ENCODE assay signal across 19 cellular contexts in the genomic region with DNA sequence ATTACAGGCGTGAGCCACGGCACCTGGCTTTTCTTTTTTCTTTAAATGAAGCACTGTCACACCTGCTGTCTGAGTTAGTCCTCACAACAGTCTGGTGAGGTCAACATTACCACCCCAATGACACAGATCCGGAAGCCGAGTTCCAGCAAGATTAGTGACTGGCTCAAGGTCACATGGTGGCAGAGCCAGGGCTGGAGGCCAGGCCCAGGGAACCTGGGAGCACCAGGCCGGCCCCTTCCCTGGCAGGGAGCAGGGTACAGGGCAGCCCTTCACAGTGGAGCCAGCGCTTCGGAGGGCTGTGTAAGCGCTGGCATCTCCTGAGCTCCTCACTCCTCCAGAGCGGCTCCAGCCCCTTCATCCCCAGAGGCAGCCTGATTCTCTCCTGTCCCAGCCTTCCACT.
DNase-seq lines count a peak whose midpoint lies in the region; ATAC-seq, FAIRE-seq and TF ChIP-seq lines count a peak whose summit lies in the region.
"Had no signal": no experiment of that assay in that cellular context is flagged by ENCODE, and none has a peak within 500 bp of the region (broad histone marks: within the 10 kb centered on the region; RNA-seq: fewer than 3 reads in every experiment).

No MANE protein-coding gene starts in this region.

- H3K36me3 Mint-ChIP-seq in CD14-positive monocyte = no peaks in the 10 kb centered on the region

- 47 to 50% methylated on average over 9 of the region's 9 CpGs for WGBS in pancreas, 2 donors

- H3K4me3 ChIP-seq in BLaER1 treated with 17β-estradiol and CSF1 and Interleukin-3, amounts not matched to agents 10 nM and 100 nM = no peak overlapping the region
- no peak overlapping the region for H3K4me3 ChIP-seq in WERI-Rb-1 (ENCODE audit: low read depth, low read length)
- no peak overlapping the region for H3K4me3 ChIP-seq in pancreas
- no peak overlapping the region for H3K4me3 ChIP-seq in vagina
- H3K4me3 ChIP-seq: GM23338 had no signal

- H3K9ac ChIP-seq in BLaER1 treated with 17β-estradiol and CSF1 and Interleukin-3, amounts not matched to agents 10 nM and 100 nM = peak overlapping the region in 4 of 11 experiments; percentile 43 to 70 (median 62); a peak in 5 of 22 replicates
- H3K9ac ChIP-seq: SK-N-SH had no signal

- H3K36me3 ChIP-seq in BLaER1 treated with 17β-estradiol and CSF1 and Interleukin-3, amounts not matched to agents 10 nM and 100 nM = no peaks in the 10 kb centered on the region
- H3K36me3 ChIP-seq in WERI-Rb-1 = no peaks in the 10 kb centered on the region
- no peaks in the 10 kb centered on the region for H3K36me3 ChIP-seq in pancreas
- H3K36me3 ChIP-seq in vagina = no peaks in the 10 kb centered on the region

- no peak overlapping the region for H3K4me3 Mint-ChIP-seq in CD14-positive monocyte
- H3K4me3 Mint-ChIP-seq: GM23338 had no signal

- H3K27me3 Mint-ChIP-seq in CD14-positive monocyte (ENCODE audit: low read depth in 3 of 3) = peaks cover 0 to 4% (median 3%) of the 10 kb centered on the region in 3 donors

- TF ChIP-seq CTCF in WERI-Rb-1 (IDR thresholded peaks at IDR 0.05; ENCODE audit: low read depth, low read length) (no peak), pancreas (IDR thresholded peaks at IDR 0.05) (no peak), vagina (IDR thresholded peaks at IDR 0.05) (no peak), CD14-positive monocyte (IDR thresholded peaks at IDR 0.05) (no peak)

- H3K9me3 ChIP-seq in BLaER1 treated with 17β-estradiol and CSF1 and Interleukin-3, amounts not matched to agents 10 nM and 100 nM (replicated peaks in 1 of 11) = no peaks in the 10 kb centered on the region
- H3K9me3 ChIP-seq in WERI-Rb-1 (ENCODE audit: severe bottlenecking) (no peaks in the 10 kb centered on the region), pancreas (no peaks in the 10 kb centered on the region), vagina (no peaks in the 10 kb centered on the region)
- H3K9me3 ChIP-seq: SK-N-SH had no signal

- peak overlapping the region in 7 of 11 experiments; percentile 64 to 73 (median 70); a peak in 7 of 22 replicates for H3K27ac ChIP-seq in BLaER1 treated with 17β-estradiol and CSF1 and Interleukin-3, amounts not matched to agents 10 nM and 100 nM
- H3K27ac ChIP-seq in WERI-Rb-1 = peak overlapping the region; percentile 36
- peak overlapping the region; percentile 42 to 62 (median 50) for H3K27ac ChIP-seq in pancreas
- no peak overlapping the region for H3K27ac ChIP-seq in vagina

- peaks cover 10% of the 10 kb centered on the region for H3K4me1 Mint-ChIP-seq in CD14-positive monocyte

- H3K4me1 ChIP-seq in BLaER1 treated with 17β-estradiol and CSF1 and Interleukin-3, amounts not matched to agents 10 nM and 100 nM = peaks cover 48 to 88% (median 79%) of the 10 kb centered on the region in 10 experiments
- H3K4me1 ChIP-seq in pancreas (no peaks in the 10 kb centered on the region), vagina (no peaks in the 10 kb centered on the region)

- no peak for FAIRE-seq in pancreas (lab: Jason Lieb, UNC)
- FAIRE-seq: GM19239 had no signal

- H4K20me1 ChIP-seq in BLaER1 treated with 17β-estradiol and CSF1 and Interleukin-3, amounts not matched to agents 10 nM and 100 nM = no peaks in the 10 kb centered on the region

- peak; percentile 88 for ATAC-seq in left ventricle myocardium superior
- ATAC-seq in pancreas = peak; percentile 87 to 98 (median 96)
- ATAC-seq: GM23338, HCT116 had no signal

- no peak overlapping the region for H3K27ac Mint-ChIP-seq in CD14-positive monocyte
- H3K27ac Mint-ChIP-seq: GM23338 had no signal

- intact Hi-C loops in left ventricle myocardium superior (cut with micrococcal nuclease) = no loop called here
- intact Hi-C loops in pancreas (cut with DNase I) = no loop called here
- intact Hi-C loops in vagina (cut with DNase I) = no loop called here
- intact Hi-C loops in CD14-positive monocyte (cut with micrococcal nuclease) = no loop called here

- TF ChIP-seq POLR2A in vagina (IDR thresholded peaks at IDR 0.05) = no peak

- H3K4me2 ChIP-seq in BLaER1 treated with 17β-estradiol and CSF1 and Interleukin-3, amounts not matched to agents 10 nM and 100 nM = peak overlapping the region in 7 of 11 experiments; percentile 71 to 89 (median 81); a peak in 8 of 22 replicates
- H3K4me2 ChIP-seq: GM23338, SK-N-SH had no signal

- no peaks in the 10 kb centered on the region for H3K27me3 ChIP-seq in BLaER1 treated with 17β-estradiol and CSF1 and Interleukin-3, amounts not matched to agents 10 nM and 100 nM
- no peaks in the 10 kb centered on the region for H3K27me3 ChIP-seq in WERI-Rb-1 (ENCODE audit: insufficient read depth, low read depth, severe bottlenecking)
- H3K27me3 ChIP-seq in pancreas = no peaks in the 10 kb centered on the region
- H3K27me3 ChIP-seq in vagina = no peaks in the 10 kb centered on the region

- no peak for DNase-seq in WERI-Rb-1
- peak; percentile 52 for DNase-seq in left ventricle myocardium superior
- peak; percentile 78 to 93 (median 87) for DNase-seq in pancreas
- no peak for DNase-seq in vagina (ENCODE audit: extremely low spot score in 2 of 2)
- no peak for DNase-seq in CD14-positive monocyte (ENCODE audit: low spot score)
- DNase-seq in amniotic stem cell (lab: John Stamatoyannopoulos, UW) = no peak
- no peak for DNase-seq in NCI-H1092 treated with DMSO at 0.1 percent for 48 hours (lab: John Stamatoyannopoulos, UW)
- DNase-seq: DMS 273 treated with DMSO at 0.1 percent for 48 hours, GDM1, MM.1S, NCI-H1105, NCI-H2081 treated with DMSO at 0.1 percent for 48 hours, NCI-H748 treated with DMSO at 0.1 percent for 48 hours, SHP77 treated with DMSO at 0.1 percent for 48 hours, SK-N-SH had no signal

- peaks cover 0 to 1% (median 0%) of the 10 kb centered on the region in 7 donors for H3K9me3 Mint-ChIP-seq in CD14-positive monocyte
- H3K9me3 Mint-ChIP-seq: GM23338 had no signal

Comparison
In these comparisons a context has a peak if more than half of its experiments do, and no peak if none do; other contexts are left out.
1. DNase-seq: peak in left ventricle myocardium superior (single experiment) and pancreas (6 of 6); none in WERI-Rb-1 (single experiment), vagina (0 of 2), CD14-positive monocyte (single experiment), amniotic stem cell (single experiment) and NCI-H1092 treated with DMSO at 0.1 percent for 48 hours (single experiment).